Comparison of ENCODE assay signal across 8 cellular contexts in the genomic region with DNA sequence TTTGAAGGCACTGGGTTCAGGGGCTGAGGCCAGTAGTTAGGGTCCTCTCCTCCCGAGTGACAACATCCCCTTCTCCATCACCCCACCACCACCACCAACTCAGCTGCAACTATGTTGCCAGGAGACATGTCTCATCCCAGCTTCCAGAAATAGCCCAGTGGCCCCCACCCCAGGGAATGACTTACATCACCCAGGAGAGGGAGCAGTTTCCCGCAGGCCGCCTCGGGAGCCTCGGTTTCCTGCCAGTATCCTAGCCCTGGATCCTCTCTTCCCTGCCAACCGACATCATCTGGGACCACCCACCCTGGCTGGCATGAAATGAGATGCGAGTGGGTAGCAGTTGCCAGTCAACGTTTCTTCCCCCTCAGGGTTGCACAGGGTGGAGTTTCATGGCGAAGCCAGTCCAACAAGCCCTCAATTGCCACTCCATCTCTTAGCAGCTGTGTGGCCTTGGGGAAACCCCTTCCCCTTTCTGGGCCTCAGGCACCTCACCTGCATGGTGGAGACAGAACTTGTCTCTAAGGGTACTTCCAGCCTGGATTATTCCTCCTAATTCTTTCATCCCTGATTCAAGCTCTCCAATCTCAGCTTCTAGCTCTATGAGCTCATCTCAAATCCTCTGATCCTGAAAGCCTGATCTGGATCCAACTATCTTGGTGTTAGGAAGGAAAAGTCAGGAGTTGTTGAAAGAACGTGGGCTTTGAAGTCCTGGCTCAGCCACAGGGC. TPM values are rescaled to one million over a fixed set of nuclear protein-coding genes. Genes with fewer than 3 reads are reported as not detected.
DNase-seq lines count a peak whose midpoint lies in the region; ATAC-seq, FAIRE-seq and TF ChIP-seq lines count a peak whose summit lies in the region.

No MANE protein-coding gene starts in this region.

- peak; percentile 73 for DNase-seq in DMS53 (lab: John Stamatoyannopoulos, UW)
- DNase-seq in NCI-H2107 (lab: John Stamatoyannopoulos, UW): peak; percentile 38
- DNase-seq in K562 (ENCODE audit: extremely low read depth in 1 of 4, low spot score in 3 of 4): peak; percentile 47 to 65 (median 54)
- DNase-seq in keratinocyte (ENCODE audit: low read depth, low spot score): no peak
- DNase-seq in small intestine: peak; percentile 68
- DNase-seq in stimulated activated naive CD4-positive, alpha-beta T cell (lab: John Stamatoyannopoulos, UW): no peak
- no peak for DNase-seq in NCI-H510A treated with DMSO at 0.1 percent for 48 hours (lab: John Stamatoyannopoulos, UW)

- H3K79me2 ChIP-seq in K562 (ENCODE audit: control insufficient read depth, insufficient read depth, low read length) (peaks cover 40% of the 10 kb centered on the region), keratinocyte (ENCODE audit: control insufficient read depth, insufficient read depth, low read length) (peaks cover 36% of the 10 kb centered on the region)

- H4K20me1 ChIP-seq in K562 (replicated peaks; ENCODE audit: control insufficient read depth, insufficient read depth, low read length): no peaks in the 10 kb centered on the region
- H4K20me1 ChIP-seq in keratinocyte (ENCODE audit: control insufficient read depth, extremely low read depth, insufficient read depth, low read length): peaks cover 22% of the 10 kb centered on the region

- CTCF ChIA-PET in K562 (lab: Yijun Ruan, JAX; ENCODE audit: low intra/inter-chr PET ratio): interaction anchor here (1.0 to 4.0 kb wide), 3 partner anchors 34 to 50 kb away, joined by 4 to 24 read pairs (median 5); no protein-coding TSS in a partner anchor

- in situ Hi-C loops in K562 (cut with MboI): no loop called here

- BruUV-seq in K562 (replicated peaks; lab: Mats Ljungman, UMichigan): no TSS peak

- H2AFZ ChIP-seq in K562 (ENCODE audit: low read depth, low read length) (no peak overlapping the region), keratinocyte (ENCODE audit: control insufficient read depth, low read length) (no peak overlapping the region)

- H3K27me3 ChIP-seq in K562 (ENCODE audit: control insufficient read depth in 2 of 2, insufficient read depth in 2 of 2, low read length in 2 of 2) (no peaks in the 10 kb centered on the region), keratinocyte (ENCODE audit: control insufficient read depth, extremely low read depth, insufficient read depth, low read length) (no peaks in the 10 kb centered on the region), small intestine (ENCODE audit: control insufficient read depth in 2 of 2, insufficient read depth in 2 of 2, low read length in 2 of 2) (no peaks in the 10 kb centered on the region)

- no peak overlapping the region for H3K4me2 ChIP-seq in K562 (ENCODE audit: insufficient read depth, low read length)
- no peak overlapping the region for H3K4me2 ChIP-seq in keratinocyte (ENCODE audit: control insufficient read depth, extremely low read depth, insufficient read depth, low read depth, low read length)

- H3K4me3 ChIP-seq in K562: no peak overlapping the region
- no peak overlapping the region for H3K4me3 ChIP-seq in keratinocyte (ENCODE audit: control insufficient read depth in 2 of 3, extremely low read depth in 1 of 3, insufficient read depth in 2 of 3, low read depth in 1 of 3, low read length in 3 of 3)
- no peak overlapping the region for H3K4me3 ChIP-seq in small intestine (ENCODE audit: low read depth in 1 of 2, low read length in 2 of 2)

- TF ChIP-seq CTCF in K562 (IDR thresholded peaks at IDR 0.05 in 2 of 3, conservative IDR thresholded peaks at IDR 0.05 in 1 of 3; ENCODE audit: insufficient read depth in 2 of 3, low read depth in 1 of 3, low read length in 3 of 3) (peak; percentile 67 to 76 (median 74)), keratinocyte (optimal IDR thresholded peaks at IDR 0.05 in 1 of 3, IDR thresholded peaks at IDR 0.05 in 1 of 3, conservative IDR thresholded peaks at IDR 0.05 in 1 of 3; ENCODE audit: extremely low read depth in 1 of 3, insufficient read depth in 2 of 3, low read length in 3 of 3) (peak; percentile 81 to 83 (median 81))

- FAIRE-seq in K562 (lab: Jason Lieb, UNC) (no peak), keratinocyte (lab: Jason Lieb, UNC) (peak; percentile 34), small intestine (lab: Jason Lieb, UNC) (no peak)

- dilution Hi-C loops in keratinocyte (cut with MboI; ENCODE audit: extremely low pct_ligation_motif_present, low sequenced_read_pairs): no loop called here

- H3K9me3 ChIP-seq in K562 (replicated peaks; ENCODE audit: control insufficient read depth, insufficient read depth, low read depth, low read length) (no peaks in the 10 kb centered on the region), keratinocyte (ENCODE audit: control insufficient read depth, low read depth, low read length) (no peaks in the 10 kb centered on the region), small intestine (ENCODE audit: control insufficient read depth, low read depth) (no peaks in the 10 kb centered on the region)

- TF ChIP-seq RAD21 in K562 (CRISPR knock-in tag; conservative IDR thresholded peaks at IDR 0.05 in 1 of 2, IDR thresholded peaks at IDR 0.05 in 1 of 2): peak; percentile 54 to 82

- H3K9ac ChIP-seq in K562 (ENCODE audit: insufficient read depth in 1 of 2, low read depth in 2 of 2, low read length in 2 of 2) (no peak overlapping the region; a peak in 1 of 4 replicates), keratinocyte (ENCODE audit: control insufficient read depth, extremely low read depth, insufficient read depth, low read length) (no peak overlapping the region)

- H3K4me1 ChIP-seq in K562 (replicated peaks in 1 of 2; ENCODE audit: control insufficient read depth in 2 of 2, insufficient read depth in 2 of 2, low read length in 2 of 2): peaks cover 10 to 42% of the 10 kb centered on the region in 2 experiments
- H3K4me1 ChIP-seq in keratinocyte (ENCODE audit: control insufficient read depth, extremely low read depth, insufficient read depth, low read length): peaks cover 28% of the 10 kb centered on the region
- peaks cover 2 to 7% of the 10 kb centered on the region in 2 donors for H3K4me1 ChIP-seq in small intestine (ENCODE audit: control insufficient read depth in 2 of 2, insufficient read depth in 1 of 2, low read depth in 1 of 2, low read length in 1 of 2)

- TF ChIP-seq EP300 in K562 (IDR thresholded peaks at IDR 0.05; ENCODE audit: low read length): no peak

- TF ChIP-seq POLR2A in K562 (conservative IDR thresholded peaks at IDR 0.05): 0 out of 2 replicates have a peak, but pooled peaks have one; percentile 18

- H3K27ac ChIP-seq in K562 (ENCODE audit: extremely low read depth, low read depth, low read length) (peak overlapping the region; percentile 32; the same call in 2 of the 3 replicates), keratinocyte (ENCODE audit: control insufficient read depth, insufficient read depth, low read length) (peak overlapping the region; percentile 30), small intestine (ENCODE audit: low read depth in 1 of 2, low read length in 1 of 2) (peak overlapping the region in 1 of 2 donors; percentile 56)

- ATAC-seq in K562: no peak
- ATAC-seq in GM21367 (IDR thresholded peaks at IDR 0.05; ENCODE audit: unreplicated experiment): no peak

- intact Hi-C loops in K562 (cut with micrococcal nuclease): loop anchor here (1.0 kb wide), 1 partner anchor 33 kb away; no protein-coding TSS in a partner anchor

- H3K36me3 ChIP-seq in K562 (ENCODE audit: control insufficient read depth, insufficient read depth, low read length) (peaks cover 37% of the 10 kb centered on the region; the same call in 2 of the 3 replicates), keratinocyte (ENCODE audit: control insufficient read depth in 2 of 2, extremely low read depth in 1 of 2, insufficient read depth in 2 of 2, low read length in 2 of 2) (peaks cover 17 to 28% of the 10 kb centered on the region in 2 experiments), small intestine (ENCODE audit: control insufficient read depth in 2 of 2, insufficient read depth in 2 of 2, low read length in 2 of 2) (peaks cover 3 to 5% of the 10 kb centered on the region in 2 donors)

- POLR2A ChIA-PET in K562 (lab: Yijun Ruan, JAX): interaction anchor here (0.7 to 1.7 kb wide), 10 partner anchors 9 to 81 kb away, joined by 3 to 10 read pairs (median 3); no protein-coding TSS in a partner anchor

- H3K9me1 ChIP-seq in K562 (ENCODE audit: control insufficient read depth, insufficient read depth, low read length) (no peaks in the 10 kb centered on the region), keratinocyte (ENCODE audit: control insufficient read depth, extremely low read depth, insufficient read depth, low read length) (no peaks in the 10 kb centered on the region)

- WGBS in K562 (ENCODE audit: insufficient coverage, low coverage, missing lambda C conversion rate): 36% methylated on average over 10 of the region's 10 CpGs
- 21 to 35% (median 28%) methylated on average over 10 of the region's 10 CpGs for WGBS in small intestine, 3 donors

RNA-seq across cellular contexts. Expression of a gene that starts 3.9 kb away (rescaled TPM):
- 22.4 and 48.7 TPM in 2 replicates for total RNA-seq in K562 (2011; cell fraction: chromatin; rRNA removed; ENCODE audit: low replicate concordance)
- 25.8 and 28.0 TPM in 2 replicates for total RNA-seq in K562 (2011; cell fraction: nucleolus; rRNA removed)
- total RNA-seq in K562 (2011; cell fraction: nucleoplasm; rRNA removed): 24.6 and 32.8 TPM in 2 replicates
- 22.7 and 25.2 TPM in 2 replicates for total RNA-seq in K562 (2014; rRNA removed)
- total RNA-seq in K562 (2014; rRNA removed; fragmentation: Illumina TruSeq; extraction: Trizol): 16.6 and 21.4 TPM in 2 replicates
- 31.4 and 33.3 TPM in 2 replicates for total RNA-seq in K562 (2015; rRNA removed; fragmentation: Illumina TruSeq; extraction: Trizol)
- 54.9 and 56.0 TPM in 2 replicates for total RNA-seq in K562 (2021)
- 49.3 and 61.9 TPM in 2 replicates for polyA plus RNA-seq in K562 (2011; rRNA removed)
- 72.0 and 94.0 TPM in 2 replicates for polyA plus RNA-seq in K562 (2011; cell fraction: cytosol; rRNA removed)
- 46.6 and 64.9 TPM in 2 replicates for polyA plus RNA-seq in K562 (2011; cell fraction: nucleus; rRNA removed)
- polyA plus RNA-seq in K562 (2012): 48.3 and 56.6 TPM in 2 replicates
- polyA plus RNA-seq in K562 (2014; fragmentation: Illumina TruSeq; extraction: Trizol): 90.0 and 90.7 TPM in 2 replicates
- polyA plus RNA-seq in K562 (2014; fragmentation: Nextera tagmentation; extraction: Ambion mirVana): under 1 TPM; 0.62 to 0.89 TPM
- 54.2 and 55.4 TPM in 2 replicates for polyA plus RNA-seq in K562 (2014; rRNA removed)
- 18.3 and 32.8 TPM in 2 replicates for polyA minus RNA-seq in K562 (2011; rRNA and poly(A)+ RNA removed)
- polyA minus RNA-seq in K562 (2011; cell fraction: cytosol; rRNA and poly(A)+ RNA removed): 31.4 and 33.4 TPM in 2 replicates
- polyA minus RNA-seq in K562 (2011; cell fraction: nucleus; rRNA and poly(A)+ RNA removed): 7.9 and 9.6 TPM in 2 replicates
- polyA plus RNA-seq in keratinocyte: 36.9 to 53.3 TPM (median 42.5 TPM) in 3 replicates
- polyA plus RNA-seq in keratinocyte (2011; ENCODE audit: low read depth): 14.4 TPM
- 38.4 and 45.5 TPM in 2 replicates for polyA plus RNA-seq in keratinocyte (2011; cell fraction: cytosol; rRNA removed)
- 34.4 and 41.0 TPM in 2 replicates for polyA plus RNA-seq in keratinocyte (2011; cell fraction: nucleus; rRNA removed)
- polyA plus RNA-seq in keratinocyte (2012; ENCODE audit: low replicate concordance): 50.6 and 56.3 TPM in 2 replicates
- polyA minus RNA-seq in keratinocyte: 30.4 to 77.1 TPM (median 45.8 TPM) in 3 replicates
- 43.5 TPM for polyA minus RNA-seq in keratinocyte (2011; cell fraction: cytosol; rRNA and poly(A)+ RNA removed)
- polyA minus RNA-seq in keratinocyte (2011; cell fraction: nucleus; rRNA and poly(A)+ RNA removed): 10.2 and 11.4 TPM in 2 replicates
- polyA plus RNA-seq in small intestine: 10 to 100 TPM; 48.5 to 70.9 (median 70.3) TPM

RNA-seq across cellular contexts. Expression of a gene that starts 8.6 kb away (rescaled TPM):
- total RNA-seq in K562 (2011; cell fraction: chromatin; rRNA removed; ENCODE audit: low replicate concordance): 105 and 266 TPM in 2 replicates
- total RNA-seq in K562 (2011; cell fraction: nucleolus; rRNA removed): 150 and 152 TPM in 2 replicates
- 89.4 and 93.6 TPM in 2 replicates for total RNA-seq in K562 (2011; cell fraction: nucleoplasm; rRNA removed)
- 27.1 and 29.8 TPM in 2 replicates for total RNA-seq in K562 (2014; rRNA removed)
- total RNA-seq in K562 (2014; rRNA removed; fragmentation: Illumina TruSeq; extraction: Trizol): 19.0 and 20.0 TPM in 2 replicates
- 26.5 and 30.0 TPM in 2 replicates for total RNA-seq in K562 (2015; rRNA removed; fragmentation: Illumina TruSeq; extraction: Trizol)
- 72.7 and 75.4 TPM in 2 replicates for total RNA-seq in K562 (2021)
- 27.0 and 41.5 TPM in 2 replicates for polyA plus RNA-seq in K562 (2011; rRNA removed)
- 33.1 and 53.6 TPM in 2 replicates for polyA plus RNA-seq in K562 (2011; cell fraction: cytosol; rRNA removed)
- polyA plus RNA-seq in K562 (2011; cell fraction: nucleus; rRNA removed): 142 and 197 TPM in 2 replicates
- 34.3 and 44.0 TPM in 2 replicates for polyA plus RNA-seq in K562 (2012)
- 28.9 and 45.7 TPM in 2 replicates for polyA plus RNA-seq in K562 (2014; fragmentation: Illumina TruSeq; extraction: Trizol)
- polyA plus RNA-seq in K562 (2014; fragmentation: Nextera tagmentation; extraction: Ambion mirVana): under 1 TPM; 0.03 to 0.13 TPM
- polyA plus RNA-seq in K562 (2014; rRNA removed): 54.9 and 62.2 TPM in 2 replicates
- 16.2 and 21.5 TPM in 2 replicates for polyA minus RNA-seq in K562 (2011; rRNA and poly(A)+ RNA removed)
- 31.7 and 33.0 TPM in 2 replicates for polyA minus RNA-seq in K562 (2011; cell fraction: cytosol; rRNA and poly(A)+ RNA removed)
- 30.3 and 43.7 TPM in 2 replicates for polyA minus RNA-seq in K562 (2011; cell fraction: nucleus; rRNA and poly(A)+ RNA removed)
- 75.4 to 87.4 TPM (median 83.5 TPM) in 3 replicates for polyA plus RNA-seq in keratinocyte
- 10.1 TPM for polyA plus RNA-seq in keratinocyte (2011; ENCODE audit: low read depth)
- 37.7 and 64.6 TPM in 2 replicates for polyA plus RNA-seq in keratinocyte (2011; cell fraction: cytosol; rRNA removed)
- 94.1 and 101 TPM in 2 replicates for polyA plus RNA-seq in keratinocyte (2011; cell fraction: nucleus; rRNA removed)
- 34.6 and 75.9 TPM in 2 replicates for polyA plus RNA-seq in keratinocyte (2012; ENCODE audit: low replicate concordance)
- 67.4 to 70.6 TPM (median 69.2 TPM) in 3 replicates for polyA minus RNA-seq in keratinocyte
- 140 TPM for polyA minus RNA-seq in keratinocyte (2011; cell fraction: cytosol; rRNA and poly(A)+ RNA removed)
- polyA minus RNA-seq in keratinocyte (2011; cell fraction: nucleus; rRNA and poly(A)+ RNA removed): 44.9 and 57.9 TPM in 2 replicates
- 10 to 100 TPM; 28.6 to 51.6 (median 31.8) TPM for polyA plus RNA-seq in small intestine

RNA-seq across cellular contexts. Expression of a gene that starts 22.7 kb away (rescaled TPM):
- 24.1 and 86.8 TPM in 2 replicates for total RNA-seq in K562 (2011; cell fraction: chromatin; rRNA removed; ENCODE audit: low replicate concordance)
- 64.6 and 65.9 TPM in 2 replicates for total RNA-seq in K562 (2011; cell fraction: nucleolus; rRNA removed)
- total RNA-seq in K562 (2011; cell fraction: nucleoplasm; rRNA removed): 39.3 and 41.3 TPM in 2 replicates
- 13.6 and 13.7 TPM in 2 replicates for total RNA-seq in K562 (2014; rRNA removed)
- total RNA-seq in K562 (2014; rRNA removed; fragmentation: Illumina TruSeq; extraction: Trizol): 1.5 and 2.2 TPM in 2 replicates
- 8.6 and 8.7 TPM in 2 replicates for total RNA-seq in K562 (2015; rRNA removed; fragmentation: Illumina TruSeq; extraction: Trizol)
- 37.6 and 44.7 TPM in 2 replicates for total RNA-seq in K562 (2021)
- polyA plus RNA-seq in K562 (2011; rRNA removed): 3.0 and 5.8 TPM in 2 replicates
- polyA plus RNA-seq in K562 (2011; cell fraction: cytosol; rRNA removed): 4.3 and 10.0 TPM in 2 replicates
- 37.3 and 64.7 TPM in 2 replicates for polyA plus RNA-seq in K562 (2011; cell fraction: nucleus; rRNA removed)
- polyA plus RNA-seq in K562 (2012): 24.4 and 27.9 TPM in 2 replicates
- 12.0 and 21.5 TPM in 2 replicates for polyA plus RNA-seq in K562 (2014; fragmentation: Illumina TruSeq; extraction: Trizol)
- under 1 TPM; 0.07 to 0.13 TPM for polyA plus RNA-seq in K562 (2014; fragmentation: Nextera tagmentation; extraction: Ambion mirVana)
- 18.9 and 19.9 TPM in 2 replicates for polyA plus RNA-seq in K562 (2014; rRNA removed)
- 1.8 and 2.4 TPM in 2 replicates for polyA minus RNA-seq in K562 (2011; rRNA and poly(A)+ RNA removed)
- 12.8 and 21.3 TPM in 2 replicates for polyA minus RNA-seq in K562 (2011; cell fraction: cytosol; rRNA and poly(A)+ RNA removed)
- 14.4 and 16.6 TPM in 2 replicates for polyA minus RNA-seq in K562 (2011; cell fraction: nucleus; rRNA and poly(A)+ RNA removed)
- polyA plus RNA-seq in keratinocyte: 3.1 to 11.1 TPM (median 3.8 TPM) in 3 replicates
- 9.9 TPM for polyA plus RNA-seq in keratinocyte (2011; ENCODE audit: low read depth)
- polyA plus RNA-seq in keratinocyte (2011; cell fraction: cytosol; rRNA removed): 4.4 and 14.0 TPM in 2 replicates
- polyA plus RNA-seq in keratinocyte (2011; cell fraction: nucleus; rRNA removed): 28.1 and 45.7 TPM in 2 replicates
- polyA plus RNA-seq in keratinocyte (2012; ENCODE audit: low replicate concordance): 15.4 and 37.6 TPM in 2 replicates
- polyA minus RNA-seq in keratinocyte: 4.7 to 38.8 TPM (median 5.7 TPM) in 3 replicates
- polyA minus RNA-seq in keratinocyte (2011; cell fraction: cytosol; rRNA and poly(A)+ RNA removed): 29.2 TPM
- 23.9 and 26.1 TPM in 2 replicates for polyA minus RNA-seq in keratinocyte (2011; cell fraction: nucleus; rRNA and poly(A)+ RNA removed)
- 10 to 100 TPM; 14.1 to 29.8 (median 18.1) TPM for polyA plus RNA-seq in small intestine

RNA-seq across cellular contexts. Expression of a gene that starts 26.2 kb away (rescaled TPM):
- total RNA-seq in K562 (2011; cell fraction: chromatin; rRNA removed; ENCODE audit: low replicate concordance): 21.1 and 52.8 TPM in 2 replicates
- total RNA-seq in K562 (2011; cell fraction: nucleolus; rRNA removed): 30.7 and 40.2 TPM in 2 replicates
- total RNA-seq in K562 (2011; cell fraction: nucleoplasm; rRNA removed): 23.1 and 30.6 TPM in 2 replicates
- total RNA-seq in K562 (2014; rRNA removed): 8.3 and 11.5 TPM in 2 replicates
- 5.3 and 6.1 TPM in 2 replicates for total RNA-seq in K562 (2014; rRNA removed; fragmentation: Illumina TruSeq; extraction: Trizol)
- 7.6 and 8.2 TPM in 2 replicates for total RNA-seq in K562 (2015; rRNA removed; fragmentation: Illumina TruSeq; extraction: Trizol)
- total RNA-seq in K562 (2021): 17.9 and 19.9 TPM in 2 replicates
- polyA plus RNA-seq in K562 (2011; rRNA removed): 4.2 and 8.3 TPM in 2 replicates
- polyA plus RNA-seq in K562 (2011; cell fraction: cytosol; rRNA removed): 5.2 and 8.1 TPM in 2 replicates
- polyA plus RNA-seq in K562 (2011; cell fraction: nucleus; rRNA removed): 7.2 and 8.4 TPM in 2 replicates
- 8.0 and 13.2 TPM in 2 replicates for polyA plus RNA-seq in K562 (2012)
- 6.5 and 8.6 TPM in 2 replicates for polyA plus RNA-seq in K562 (2014; fragmentation: Illumina TruSeq; extraction: Trizol)
- polyA plus RNA-seq in K562 (2014; fragmentation: Nextera tagmentation; extraction: Ambion mirVana): 1 to 10 TPM; 1.3 to 2.2 TPM
- polyA plus RNA-seq in K562 (2014; rRNA removed): 6.2 and 7.4 TPM in 2 replicates
- polyA minus RNA-seq in K562 (2011; rRNA and poly(A)+ RNA removed): 10.0 and 13.2 TPM in 2 replicates
- 6.9 TPM in 2 replicates for polyA minus RNA-seq in K562 (2011; cell fraction: cytosol; rRNA and poly(A)+ RNA removed)
- polyA minus RNA-seq in K562 (2011; cell fraction: nucleus; rRNA and poly(A)+ RNA removed): 9.0 and 12.9 TPM in 2 replicates
- polyA plus RNA-seq in keratinocyte: 5.0 to 9.3 TPM (median 5.4 TPM) in 3 replicates
- polyA plus RNA-seq in keratinocyte (2011; ENCODE audit: low read depth): 2.6 TPM
- 3.5 and 5.4 TPM in 2 replicates for polyA plus RNA-seq in keratinocyte (2011; cell fraction: cytosol; rRNA removed)
- 8.5 and 9.5 TPM in 2 replicates for polyA plus RNA-seq in keratinocyte (2011; cell fraction: nucleus; rRNA removed)
- polyA plus RNA-seq in keratinocyte (2012; ENCODE audit: low replicate concordance): 3.0 and 10.6 TPM in 2 replicates
- 12.2 to 20.7 TPM (median 12.3 TPM) in 3 replicates for polyA minus RNA-seq in keratinocyte
- polyA minus RNA-seq in keratinocyte (2011; cell fraction: cytosol; rRNA and poly(A)+ RNA removed): 15.5 TPM
- 9.7 and 14.7 TPM in 2 replicates for polyA minus RNA-seq in keratinocyte (2011; cell fraction: nucleus; rRNA and poly(A)+ RNA removed)
- polyA plus RNA-seq in small intestine: 1 to 10 TPM; 3.2 to 4.8 (median 4.0) TPM

RNA-seq across cellular contexts. Expression of a gene that starts 28.8 kb away (rescaled TPM):
- total RNA-seq in K562 (2011; cell fraction: chromatin; rRNA removed; ENCODE audit: low replicate concordance): 11.8 and 32.9 TPM in 2 replicates
- total RNA-seq in K562 (2011; cell fraction: nucleolus; rRNA removed): 28.2 and 29.9 TPM in 2 replicates
- total RNA-seq in K562 (2011; cell fraction: nucleoplasm; rRNA removed): 20.2 and 21.2 TPM in 2 replicates
- total RNA-seq in K562 (2014; rRNA removed) (37.5 and 53.6 TPM in 2 replicates), K562 (2014; rRNA removed; fragmentation: Illumina TruSeq; extraction: Trizol) (12.5 and 16.8 TPM in 2 replicates), K562 (2015; rRNA removed; fragmentation: Illumina TruSeq; extraction: Trizol) (24.1 and 24.5 TPM in 2 replicates), K562 (2021) (35.9 and 37.3 TPM in 2 replicates)
- polyA plus RNA-seq in K562 (2011; rRNA removed) (29.2 and 36.2 TPM in 2 replicates), K562 (2014; fragmentation: Illumina TruSeq; extraction: Trizol) (31.3 and 34.0 TPM in 2 replicates), K562 (2014; fragmentation: Nextera tagmentation; extraction: Ambion mirVana) (1 to 10 TPM; 4.3 to 4.7 TPM), K562 (2014; rRNA removed) (43.0 and 47.8 TPM in 2 replicates), keratinocyte (17.1 to 29.8 TPM (median 20.8 TPM) in 3 replicates), small intestine (10 to 100 TPM; 22.8 to 41.3 (median 38.5) TPM)
- polyA plus RNA-seq in K562 (2011; cell fraction: cytosol; rRNA removed): 52.8 and 104 TPM in 2 replicates
- 35.0 and 53.5 TPM in 2 replicates for polyA plus RNA-seq in K562 (2011; cell fraction: nucleus; rRNA removed)
- polyA plus RNA-seq in K562 (2012): 28.1 and 29.6 TPM in 2 replicates
- 9.9 and 15.1 TPM in 2 replicates for polyA minus RNA-seq in K562 (2011; rRNA and poly(A)+ RNA removed)
- polyA minus RNA-seq in K562 (2011; cell fraction: cytosol; rRNA and poly(A)+ RNA removed): 15.5 and 17.2 TPM in 2 replicates
- polyA minus RNA-seq in K562 (2011; cell fraction: nucleus; rRNA and poly(A)+ RNA removed): 8.8 and 9.7 TPM in 2 replicates
- polyA plus RNA-seq in keratinocyte (2011; ENCODE audit: low read depth): 6.6 TPM
- 14.3 and 23.0 TPM in 2 replicates for polyA plus RNA-seq in keratinocyte (2011; cell fraction: cytosol; rRNA removed)
- 15.9 and 20.4 TPM in 2 replicates for polyA plus RNA-seq in keratinocyte (2011; cell fraction: nucleus; rRNA removed)
- 17.4 and 40.6 TPM in 2 replicates for polyA plus RNA-seq in keratinocyte (2012; ENCODE audit: low replicate concordance)
- 11.1 to 19.3 TPM (median 18.1 TPM) in 3 replicates for polyA minus RNA-seq in keratinocyte
- polyA minus RNA-seq in keratinocyte (2011; cell fraction: cytosol; rRNA and poly(A)+ RNA removed): 15.7 TPM
- polyA minus RNA-seq in keratinocyte (2011; cell fraction: nucleus; rRNA and poly(A)+ RNA removed): 6.4 and 8.7 TPM in 2 replicates

Comparison
In these comparisons a context has a peak if more than half of its experiments do, and no peak if none do; other contexts are left out.
1. DNase-seq: peak in DMS53 (single experiment), NCI-H2107 (single experiment), K562 (4 of 4) and small intestine (single experiment); none in keratinocyte (single experiment), stimulated activated naive CD4-positive, alpha-beta T cell (0 of 6) and NCI-H510A treated with DMSO at 0.1 percent for 48 hours (single experiment).